In genomic region chr7:2981103-2981480, GRCh38 we compare ENCODE assay signal across 1 cellular context.
TF ChIP-seq lines count a peak whose summit lies in the region.

No MANE protein-coding gene starts in this region.

TF ChIP-seq in SK-N-SH treated with all-trans-retinoic acid at 6 μM for 48 hours, 23 proteins besides CTCF, POLR2A, EP300 and RAD21 (continued from another document):
- TF ChIP-seq TSHZ2 (CRISPR knock-in tag; IDR thresholded peaks at IDR 0.05): no peak
- TF ChIP-seq ZNF565 (CRISPR knock-in tag; conservative IDR thresholded peaks at IDR 0.05; ENCODE audit: low read depth): no peak
- TF ChIP-seq ZNF70 (CRISPR knock-in tag; IDR thresholded peaks at IDR 0.05): no peak
- no peak for TF ChIP-seq TCF4 (CRISPR knock-in tag; IDR thresholded peaks at IDR 0.05; ENCODE audit: borderline replicate concordance)
- no peak for TF ChIP-seq TOX (CRISPR knock-in tag; IDR thresholded peaks at IDR 0.05; ENCODE audit: borderline replicate concordance)
- TF ChIP-seq PPARA (CRISPR knock-in tag; IDR thresholded peaks at IDR 0.05; ENCODE audit: borderline replicate concordance): no peak
- TF ChIP-seq CREB5 (CRISPR knock-in tag; IDR thresholded peaks at IDR 0.05; ENCODE audit: low read depth): no peak
- TF ChIP-seq RARB (CRISPR knock-in tag; IDR thresholded peaks at IDR 0.05): no peak
- no peak for TF ChIP-seq OSR1 (CRISPR knock-in tag; IDR thresholded peaks at IDR 0.05)
- no peak for TF ChIP-seq ISL1 (CRISPR knock-in tag; IDR thresholded peaks at IDR 0.05)
- no peak for TF ChIP-seq ZC3H10 (CRISPR knock-in tag; IDR thresholded peaks at IDR 0.05)
